27 cellular contexts compared by ENCODE assay signal in genomic region chr2:52695731-52696130, GRCh38.
"Had no signal": no experiment of that assay in that cellular context is flagged by ENCODE, and none has a peak within 500 bp of the region (broad histone marks: within the 10 kb centered on the region; RNA-seq: fewer than 3 reads in every experiment).

No MANE protein-coding gene starts in this region.

- H3K4me1 ChIP-seq: left ventricle myocardium inferior, neural progenitor cell, prostate gland, spleen, suprapubic skin, tibial artery, upper lobe of right lung had no signal

- H3K27ac ChIP-seq: left ventricle myocardium inferior, neural progenitor cell, neutrophil, ovary, prostate gland, spleen, suprapubic skin, thoracic aorta, tibial artery, upper lobe of right lung had no signal

- DNase-seq: hippocampal formation; islet precursor cell; left ventricle myocardium inferior; mesendoderm; naive B cell; natural killer cell; nephron progenitor cell; ovary; posterior cingulate gyrus; retina; right cardiac atrium; small intestine; spleen; stimulated activated CD4-positive, alpha-beta T cell treated with anti-CD3 and anti-CD28 coated beads, Interleukin-4, amount 100 ng/mL, for 24 hours; stimulated activated naive CD4-positive, alpha-beta T cell; tibial artery; trophoblast cell; upper lobe of right lung had no signal

- ATAC-seq: natural killer cell; right cardiac atrium; sciatic nerve; stimulated activated effector memory CD8-positive, alpha-beta T cell treated with anti-CD3 and anti-CD28 coated beads, Interleukin-12 subunit alpha, Interleukin-12 subunit beta, amount 100 ng/mL, for 72 hours; upper lobe of right lung had no signal

- H3K36me3 ChIP-seq: left ventricle myocardium inferior, neural progenitor cell, neutrophil, ovary, prostate gland, spleen, suprapubic skin, thoracic aorta, tibial artery, upper lobe of right lung had no signal

- H3K4me3 ChIP-seq: left ventricle myocardium inferior, lung, neural progenitor cell, ovary, prostate gland, spleen, suprapubic skin, thoracic aorta, tibial artery, upper lobe of right lung had no signal

- FAIRE-seq: small intestine, urothelium cell line had no signal

- H3K9me3 ChIP-seq: left ventricle myocardium inferior, neutrophil, ovary, prostate gland, suprapubic skin, thoracic aorta, tibial artery, upper lobe of right lung had no signal

- H3K9ac ChIP-seq: neural progenitor cell had no signal

- H3K27me3 ChIP-seq: neural progenitor cell, neutrophil, ovary, spleen, suprapubic skin, tibial artery, upper lobe of right lung had no signal
